Comparison of ENCODE assay signal across 11 cellular contexts in genomic region chr9:134329576-134329855, GRCh38. TPM values are rescaled to one million over a fixed set of nuclear protein-coding genes. Genes with fewer than 3 reads are reported as not detected.
DNase-seq lines count a peak whose midpoint lies in the region; ATAC-seq and TF ChIP-seq lines count a peak whose summit lies in the region.
"Had no signal": no experiment of that assay in that cellular context is flagged by ENCODE, and none has a peak within 500 bp of the region (broad histone marks: within the 10 kb centered on the region; RNA-seq: fewer than 3 reads in every experiment).

No MANE protein-coding gene starts in this region.

- H3K36me3 ChIP-seq in PC-9 (ENCODE audit: low read depth) = no peaks in the 10 kb centered on the region
- H3K36me3 ChIP-seq in muscle layer of colon (ENCODE audit: insufficient read depth, low read length) = no peaks in the 10 kb centered on the region
- H3K36me3 ChIP-seq in tibial nerve = no peaks in the 10 kb centered on the region

- H3K4me1 ChIP-seq in PC-9 (replicated peaks; ENCODE audit: insufficient read depth) = peaks cover 42% of the 10 kb centered on the region
- peaks cover 68% of the 10 kb centered on the region for H3K4me1 ChIP-seq in muscle layer of colon (ENCODE audit: insufficient read depth, low read length)
- peaks cover 0 to 81% (median 67%) of the 10 kb centered on the region in 4 donors for H3K4me1 ChIP-seq in tibial nerve

- H3K27me3 ChIP-seq in PC-9 (ENCODE audit: insufficient read depth, low read depth) (no peaks in the 10 kb centered on the region), muscle layer of colon (ENCODE audit: control insufficient read depth in 1 of 2, insufficient read depth in 2 of 2, low read length in 2 of 2) (no peaks in the 10 kb centered on the region), tibial nerve (no peaks in the 10 kb centered on the region)

- POLR2A ChIA-PET in PC-9 (lab: Charles Lee; ENCODE audit: unreplicated experiment) = interaction anchor here (0.6 kb wide), 1 partner anchor 1188 kb away, joined by 3 read pairs; no protein-coding TSS in a partner anchor

- H3K27ac ChIP-seq in PC-9 = no peak overlapping the region
- peak overlapping the region; percentile 69 for H3K27ac ChIP-seq in epithelial cell of prostate
- H3K27ac ChIP-seq in muscle layer of colon (ENCODE audit: low read depth, low read length) = peak overlapping the region; percentile 56
- H3K27ac ChIP-seq in tibial nerve = peak overlapping the region; percentile 88 to 95 (median 94)

- peak overlapping the region; percentile 93 for H3K4me2 ChIP-seq in PC-9

- intact Hi-C loops in PC-9 (cut with micrococcal nuclease; ENCODE audit: unreplicated experiment) = no loop called here

- TF ChIP-seq CTCF in PC-9 (conservative IDR thresholded peaks at IDR 0.05) (no peak), tibial nerve (IDR thresholded peaks at IDR 0.05) (no peak)

- no peaks in the 10 kb centered on the region for H3K9me2 ChIP-seq in PC-9 (ENCODE audit: insufficient read depth)

- H2AFZ ChIP-seq in PC-9 = no peak overlapping the region

- BruUV-seq in PC-9 (replicated peaks; lab: Mats Ljungman, UMichigan) = no TSS peak

- H3K9ac ChIP-seq in muscle layer of colon (ENCODE audit: low read length) = no peak overlapping the region

- 29% methylated on average over 7 of the region's 7 CpGs; no CpG with 5 or more reads in 1 of the 2 donors for WGBS in tibial nerve, 2 donors

- ATAC-seq in GM19467 (IDR thresholded peaks at IDR 0.05; ENCODE audit: unreplicated experiment) = no peak

- H3K4me3 ChIP-seq in PC-9 (peak overlapping the region; percentile 69; the same call in 1 of the 2 replicates), muscle layer of colon (ENCODE audit: low read depth in 1 of 2, low read length in 2 of 2) (peak overlapping the region in 1 of 2 donors; percentile 92), tibial nerve (peak overlapping the region; percentile 70 to 91 (median 82))

- no peak for TF ChIP-seq POLR2A in tibial nerve (IDR thresholded peaks at IDR 0.05)

- peaks cover 64% of the 10 kb centered on the region for H4K20me1 ChIP-seq in PC-9 (ENCODE audit: insufficient read depth)

- DNase-seq in PC-9 (no peak), epithelial cell of prostate (ENCODE audit: low read depth, low spot score) (no peak), tibial nerve (ENCODE audit: low spot score in 2 of 2) (no peak), MV-4-11 (lab: John Stamatoyannopoulos, UW) (no peak), globus pallidus (ENCODE audit: low spot score) (no peak), islet precursor cell (no peak)
- DNase-seq: activated B cell treated with CpG ODN at 0.5 μM for 24 hours; activated naive CD4-positive, alpha-beta T cell treated with anti-CD3 and anti-CD28 coated beads, Interleukin-2, amount 10 ng/mL, durations not matched to agents 7 days and 5 days; stimulated activated CD8-positive, alpha-beta memory T cell treated with anti-CD3 and anti-CD28 coated beads, Interleukin-4, amount 100 ng/mL, for 48 hours had no signal

- H3K9me3 ChIP-seq in PC-9 (ENCODE audit: insufficient read depth, low read depth) (no peaks in the 10 kb centered on the region), muscle layer of colon (ENCODE audit: low read length) (no peaks in the 10 kb centered on the region), tibial nerve (no peaks in the 10 kb centered on the region)

- H3K79me2 ChIP-seq in PC-9 (ENCODE audit: low read depth) = peaks cover 77% of the 10 kb centered on the region

- peaks cover 10% of the 10 kb centered on the region; the same call in 1 of the 2 replicates for H3F3A ChIP-seq in PC-9 (ENCODE audit: insufficient read depth, low read depth)

- CTCF ChIA-PET in PC-9 (lab: Charles Lee) = no interaction called here

- no peak for TF ChIP-seq EP300 in tibial nerve (IDR thresholded peaks at IDR 0.05)

RNA-seq across cellular contexts. Expression of gene RXRA, which starts 3.3 kb away (rescaled TPM):
- total RNA-seq in PC-9 (2021) = 116 and 146 TPM in 2 replicates
- total RNA-seq in tibial nerve = 10 to 100 TPM; 53.5 to 61.5 (median 56.5) TPM
